8 cellular contexts compared by ENCODE assay signal in the genomic region with DNA sequence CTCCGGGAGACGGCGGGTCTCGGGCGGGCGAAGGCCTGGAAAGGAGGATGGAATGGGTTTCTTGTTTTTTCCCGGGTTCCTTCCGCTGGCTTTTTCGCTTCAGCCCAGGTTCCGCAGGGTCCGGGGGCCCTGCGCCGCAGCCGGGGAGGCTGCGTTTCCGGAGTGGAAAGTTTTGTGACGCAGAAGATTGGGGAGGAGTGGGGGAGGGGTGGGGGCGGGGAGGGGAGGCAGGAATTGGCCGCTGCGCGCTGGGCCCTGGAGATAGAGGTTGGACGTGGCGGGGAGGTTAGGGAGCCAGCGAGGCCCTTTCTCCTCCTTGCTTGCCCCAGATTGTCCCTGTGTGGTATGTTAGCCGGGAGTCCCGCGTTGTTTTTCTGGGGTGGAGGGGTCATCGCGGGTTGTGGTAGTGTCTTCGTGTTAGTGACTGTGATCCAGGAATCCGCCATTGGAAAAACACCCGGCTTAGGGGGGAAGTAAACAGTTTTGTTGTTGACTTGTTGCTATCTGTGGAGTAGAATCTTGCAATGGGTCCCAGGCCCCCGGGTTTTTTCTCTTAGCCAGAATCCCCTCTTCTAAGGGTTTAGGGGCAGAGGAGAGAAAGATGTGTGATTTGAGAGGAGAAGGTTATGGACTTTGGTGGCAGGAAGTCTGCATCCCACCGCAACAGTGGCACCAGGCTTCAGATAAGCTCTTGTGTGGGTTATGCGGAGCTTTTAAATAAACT. TPM values are rescaled to one million over a fixed set of nuclear protein-coding genes. Genes with fewer than 3 reads are reported as not detected.
DNase-seq lines count a peak whose midpoint lies in the region; ATAC-seq and TF ChIP-seq lines count a peak whose summit lies in the region.

No MANE protein-coding gene starts in this region.

- H3K36me3 Mint-ChIP-seq in activated T-cell treated with anti-CD3 and anti-CD28 coated beads, Interleukin-2, amount 50 U/mL, for 4 hours (ENCODE audit: insufficient read depth) = peaks cover 33% of the 10 kb centered on the region
- H3K36me3 Mint-ChIP-seq in natural killer cell = peaks cover 8% of the 10 kb centered on the region

- H3K27me3 Mint-ChIP-seq in activated T-cell treated with anti-CD3 and anti-CD28 coated beads, Interleukin-2, amount 50 U/mL, for 4 hours (ENCODE audit: low read depth) = no peaks in the 10 kb centered on the region
- no peaks in the 10 kb centered on the region for H3K27me3 Mint-ChIP-seq in natural killer cell (ENCODE audit: low read depth in 2 of 2)
- H3K27me3 Mint-ChIP-seq in stimulated activated naive CD8-positive, alpha-beta T cell treated with anti-CD3 and anti-CD28 coated beads, Interleukin-15, amount 100 ng/mL, for 72 hours = no peaks in the 10 kb centered on the region

- peak; percentile 12 for ATAC-seq in GM21576 (IDR thresholded peaks at IDR 0.05; ENCODE audit: unreplicated experiment)
- peak; percentile 3 to 7 for ATAC-seq in activated T-cell treated with anti-CD3 and anti-CD28 coated beads, Interleukin-2, amount 50 U/mL, for 4 hours
- peak; percentile 11 to 45 (median 30) for ATAC-seq in natural killer cell
- peak; percentile 36 for ATAC-seq in stimulated activated naive CD8-positive, alpha-beta T cell treated with anti-CD3 and anti-CD28 coated beads, Interleukin-15, amount 100 ng/mL, for 72 hours

- H4K20me1 ChIP-seq in BLaER1 = peaks cover 85% of the 10 kb centered on the region

- H3K9ac ChIP-seq in BLaER1 = peak overlapping the region; percentile 99

- H3K27ac Mint-ChIP-seq in natural killer cell = peak overlapping the region; percentile 98 to 100
- H3K27ac Mint-ChIP-seq in stimulated activated naive CD8-positive, alpha-beta T cell treated with anti-CD3 and anti-CD28 coated beads, Interleukin-15, amount 100 ng/mL, for 72 hours = peak overlapping the region; percentile 99 to 100

- peaks cover 25% of the 10 kb centered on the region for H3K4me1 Mint-ChIP-seq in activated T-cell treated with anti-CD3 and anti-CD28 coated beads, Interleukin-2, amount 50 U/mL, for 4 hours (ENCODE audit: low read depth)
- H3K4me1 Mint-ChIP-seq in natural killer cell = peaks cover 62 to 89% of the 10 kb centered on the region in 2 donors
- peaks cover 33% of the 10 kb centered on the region for H3K4me1 Mint-ChIP-seq in stimulated activated naive CD8-positive, alpha-beta T cell treated with anti-CD3 and anti-CD28 coated beads, Interleukin-15, amount 100 ng/mL, for 72 hours

- TF ChIP-seq CTCF in esophagus squamous epithelium (IDR thresholded peaks at IDR 0.05) (no peak), natural killer cell (IDR thresholded peaks at IDR 0.05) (no peak)

- peak overlapping the region; percentile 89 for H3K4me3 ChIP-seq in BLaER1
- H3K4me3 ChIP-seq in esophagus squamous epithelium = peak overlapping the region; percentile 73 to 92 (median 84)

- H3K9me3 ChIP-seq in BLaER1 (no peaks in the 10 kb centered on the region), esophagus squamous epithelium (no peaks in the 10 kb centered on the region)

- H3K4me3 Mint-ChIP-seq in activated T-cell treated with anti-CD3 and anti-CD28 coated beads, Interleukin-2, amount 50 U/mL, for 4 hours = peak overlapping the region; percentile 94
- H3K4me3 Mint-ChIP-seq in natural killer cell = peak overlapping the region; percentile 100
- H3K4me3 Mint-ChIP-seq in stimulated activated naive CD8-positive, alpha-beta T cell treated with anti-CD3 and anti-CD28 coated beads, Interleukin-15, amount 100 ng/mL, for 72 hours = peak overlapping the region; percentile 86 to 87

- H3K27me3 ChIP-seq in BLaER1 (peaks cover 30% of the 10 kb centered on the region), esophagus squamous epithelium (no peaks in the 10 kb centered on the region)

- DNase-seq in NCI-H748 (lab: John Stamatoyannopoulos, UW; ENCODE audit: unreplicated experiment) (peak; percentile 63), esophagus squamous epithelium (lab: John Stamatoyannopoulos, UW) (no peak), natural killer cell (peak; percentile 56), NCI-H187 (lab: John Stamatoyannopoulos, UW) (no peak)
- peak; percentile 66 for DNase-seq in activated T-cell treated with anti-CD3 and anti-CD28 coated beads, Interleukin-2, amount 50 U/mL, for 4 hours
- DNase-seq in stimulated activated naive CD8-positive, alpha-beta T cell treated with anti-CD3 and anti-CD28 coated beads, Interleukin-15, amount 100 ng/mL, for 72 hours = peak in 1 of 2 donors; percentile 73

- H3K4me1 ChIP-seq in BLaER1 (peaks cover 61% of the 10 kb centered on the region), esophagus squamous epithelium (peaks cover 14 to 47% (median 23%) of the 10 kb centered on the region in 3 donors)

- WGBS in esophagus squamous epithelium, 2 donors = 0 to 7% methylated on average over 3 to 19 of the region's 35 CpGs

- H3K36me3 ChIP-seq in BLaER1 (peaks cover 36% of the 10 kb centered on the region), esophagus squamous epithelium (peaks cover 0 to 17% (median 9%) of the 10 kb centered on the region in 3 donors)

- H3K9me3 Mint-ChIP-seq in activated T-cell treated with anti-CD3 and anti-CD28 coated beads, Interleukin-2, amount 50 U/mL, for 4 hours = no peaks in the 10 kb centered on the region
- H3K9me3 Mint-ChIP-seq in natural killer cell = no peaks in the 10 kb centered on the region
- H3K9me3 Mint-ChIP-seq in stimulated activated naive CD8-positive, alpha-beta T cell treated with anti-CD3 and anti-CD28 coated beads, Interleukin-15, amount 100 ng/mL, for 72 hours = no peaks in the 10 kb centered on the region

- H3K4me2 ChIP-seq in BLaER1 = peak overlapping the region; percentile 97

- intact Hi-C loops in esophagus squamous epithelium (cut with DNase I) (no loop called here), natural killer cell (cut with micrococcal nuclease) (loop anchor here (2.0 to 10.0 kb wide), 6 partner anchors 107 to 688 kb away; a partner anchor contains a TSS)

- peak in 1 of 4 donors; percentile 46 for TF ChIP-seq POLR2A in esophagus squamous epithelium (IDR thresholded peaks at IDR 0.05)

- peak overlapping the region; percentile 97 for H3K27ac ChIP-seq in BLaER1
- H3K27ac ChIP-seq in esophagus squamous epithelium = peak overlapping the region; percentile 97 to 99 (median 98)

RNA-seq across cellular contexts. Expression of a gene that starts 1.1 kb away (rescaled TPM):
- total RNA-seq in activated T-cell treated with anti-CD3 and anti-CD28 coated beads, Interleukin-2, amount 50 U/mL, for 4 hours = 100 to 1,000 TPM; 460 to 635 (median 497) TPM
- total RNA-seq in esophagus squamous epithelium (100 to 1,000 TPM; 164 to 219 (median 214) TPM), natural killer cell (1,000 to 10,000 TPM in 2 of 3 donors, 100 to 1,000 TPM in 1; 695 to 1,297 (median 1,054) TPM)

Comparison
In these comparisons a context has a peak if more than half of its experiments do, and no peak if none do; other contexts are left out.
1. DNase-seq: peak in NCI-H748 (single experiment), activated T-cell treated with anti-CD3 and anti-CD28 coated beads, Interleukin-2, amount 50 U/mL, for 4 hours (single experiment) and natural killer cell (single experiment); none in esophagus squamous epithelium (single experiment) and NCI-H187 (0 of 2).
2. Peak in every context shown above with its lines, with median percentiles within 50 percentile points of each other: ATAC-seq and H3K4me3 Mint-ChIP-seq.